In genomic region chr4:138647433-138647832, GRCh38 we compare ENCODE assay signal across 1 cellular context.
TF ChIP-seq lines count a peak whose summit lies in the region.

No MANE protein-coding gene starts in this region.

TF ChIP-seq in H1, 55 proteins besides CTCF, POLR2A, EP300 and RAD21:
- no peak for TF ChIP-seq KDM5A (IDR thresholded peaks at IDR 0.05; ENCODE audit: low read length)
- no peak for TF ChIP-seq SP4 (IDR thresholded peaks at IDR 0.05; ENCODE audit: low read length)
- TF ChIP-seq JUN (IDR thresholded peaks at IDR 0.05; ENCODE audit: low read depth, low read length) = no peak
- 0 out of 2 replicates have a peak, but pooled peaks have one; percentile 29 for TF ChIP-seq MAX (IDR thresholded peaks at IDR 0.05)
- TF ChIP-seq SUZ12 (IDR thresholded peaks at IDR 0.05; ENCODE audit: low read length) = no peak
- TF ChIP-seq TCF12 (IDR thresholded peaks at IDR 0.05; ENCODE audit: low read depth, low read length) = 0 out of 2 replicates have a peak, but pooled peaks have one; percentile 55
- no peak for TF ChIP-seq SRF (IDR thresholded peaks at IDR 0.05; ENCODE audit: low read depth, low read length)
TF ChIP-seq in H1: peak in this region for 2.
